12 cellular contexts compared by ENCODE assay signal in the genomic region with DNA sequence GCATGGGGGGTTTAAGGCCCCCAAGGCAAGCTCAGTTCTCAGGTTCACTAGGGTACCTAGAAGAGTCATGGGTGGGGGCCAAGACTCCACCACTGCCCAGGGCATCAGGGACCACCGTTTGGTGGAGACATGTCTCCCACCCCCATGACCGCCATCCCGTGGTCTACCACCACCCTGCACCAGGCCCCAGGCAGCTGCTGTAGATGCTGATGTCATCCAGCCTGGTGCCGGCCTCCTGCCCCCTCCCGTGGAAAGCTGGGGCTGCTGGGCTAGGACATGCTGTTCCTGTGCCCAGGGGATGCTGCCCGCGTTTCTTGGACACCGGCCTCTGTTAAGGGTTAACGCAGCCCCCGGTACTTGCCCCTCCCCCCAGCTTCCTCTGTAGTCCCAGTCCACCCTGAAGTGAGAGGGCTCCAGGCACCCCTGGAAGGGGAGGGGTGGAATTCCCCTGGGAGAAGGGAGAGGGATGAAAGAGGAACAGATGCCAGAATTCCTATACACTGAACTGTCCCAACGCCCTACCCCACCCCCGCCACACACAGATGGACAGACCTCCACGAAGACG. TPM values are rescaled to one million over a fixed set of nuclear protein-coding genes. Genes with fewer than 3 reads are reported as not detected.
DNase-seq lines count a peak whose midpoint lies in the region; ATAC-seq, FAIRE-seq and TF ChIP-seq lines count a peak whose summit lies in the region.
"Had no signal": no experiment of that assay in that cellular context is flagged by ENCODE, and none has a peak within 500 bp of the region (broad histone marks: within the 10 kb centered on the region; RNA-seq: fewer than 3 reads in every experiment).

No MANE protein-coding gene starts in this region.

- peaks cover 4 to 15% (median 13%) of the 10 kb centered on the region in 3 donors for H3K36me3 ChIP-seq in skeletal muscle tissue (ENCODE audit: control insufficient read depth in 3 of 3, insufficient read depth in 3 of 3, low read length in 3 of 3)
- H3K36me3 ChIP-seq in HAP-1 (replicated peaks), result no peaks in the 10 kb centered on the region

- FAIRE-seq in H54 (lab: Jason Lieb, UNC), result no peak
- FAIRE-seq: keratinocyte had no signal

- H3K27me3 ChIP-seq in skeletal muscle tissue (ENCODE audit: control insufficient read depth in 3 of 3, insufficient read depth in 3 of 3, low read length in 3 of 3), result peaks cover 0 to 5% (median 0%) of the 10 kb centered on the region in 3 donors
- no peaks in the 10 kb centered on the region; the same call in 1 of the 2 replicates for H3K27me3 ChIP-seq in HAP-1 (ENCODE audit: low read depth)

- H3K4me1 ChIP-seq in skeletal muscle tissue (ENCODE audit: control insufficient read depth in 3 of 3, insufficient read depth in 3 of 3, low read length in 3 of 3), result peaks cover 70 to 83% (median 73%) of the 10 kb centered on the region in 3 donors
- H3K4me1 ChIP-seq in HAP-1, result no peaks in the 10 kb centered on the region

- no peak for TF ChIP-seq POLR2A in H54 (IDR thresholded peaks at IDR 0.05; ENCODE audit: low read depth, low read length)

- in situ Hi-C loops in astrocyte of the spinal cord (cut with HindIII; ENCODE audit: low sequenced_read_pairs) (no loop called here), HAP-1 (cut with MboI; ENCODE audit: low sequenced_read_pairs) (no loop called here)

- H3K27ac ChIP-seq in skeletal muscle tissue (ENCODE audit: low read depth, low read length), result peak overlapping the region; percentile 100

- H3K9me3 ChIP-seq in skeletal muscle tissue (ENCODE audit: control insufficient read depth in 3 of 3, low read length in 3 of 3) (no peaks in the 10 kb centered on the region), HAP-1 (no peaks in the 10 kb centered on the region)

- peak overlapping the region; percentile 99 to 100 (median 100) for H3K9ac ChIP-seq in skeletal muscle tissue (ENCODE audit: low read depth in 1 of 3, low read length in 3 of 3)

- no peak overlapping the region for H3K4me3 ChIP-seq in astrocyte of the spinal cord (ENCODE audit: low read depth, low read length)
- H3K4me3 ChIP-seq in skeletal muscle tissue (ENCODE audit: low read length in 3 of 3), result peak overlapping the region; percentile 91 to 99 (median 98)
- H3K4me3 ChIP-seq in HAP-1, result no peak overlapping the region

- DNase-seq in H54 (ENCODE audit: insufficient read length, low spot score) (peak; percentile 76), astrocyte of the spinal cord (ENCODE audit: low read depth, low spot score) (peak; percentile 45), hypothalamus (lab: John Stamatoyannopoulos, UW) (peak in 49 of 51 donors; percentile 4 to 85 (median 65)), RKO (ENCODE audit: low spot score) (no peak), HAP-1 (ENCODE audit: low spot score in 2 of 2) (no peak)
- DNase-seq: KBM-7; stimulated activated naive CD4-positive, alpha-beta T cell had no signal

- ATAC-seq in GM18502 (IDR thresholded peaks at IDR 0.05; ENCODE audit: poor library complexity, unreplicated experiment), result no peak
- ATAC-seq in GM18861 (IDR thresholded peaks at IDR 0.05; ENCODE audit: unreplicated experiment), result no peak

- TF ChIP-seq CTCF in astrocyte of the spinal cord (IDR thresholded peaks at IDR 0.05; ENCODE audit: low read depth, low read length), result peak; percentile 9

RNA-seq across cellular contexts. Expression of a gene that starts 0.6 kb away (rescaled TPM):
- total RNA-seq in skeletal muscle tissue, result 13.6 TPM
- total RNA-seq: activated CD8-positive, alpha-beta memory T cell treated with anti-CD3 and anti-CD28 coated beads for 36 hours had no signal

RNA-seq across cellular contexts. Expression of a gene that starts 34.6 kb away (rescaled TPM):
- total RNA-seq in skeletal muscle tissue, result 26.1 TPM

RNA-seq across cellular contexts. Expression of a gene that starts 42.8 kb away (rescaled TPM):
- total RNA-seq in skeletal muscle tissue, result 21.9 TPM

RNA-seq across cellular contexts. Expression of a gene that starts 57.7 kb away (rescaled TPM):
- total RNA-seq in skeletal muscle tissue, result not detected
- total RNA-seq: activated CD8-positive, alpha-beta memory T cell treated with anti-CD3 and anti-CD28 coated beads for 36 hours had no signal

Comparison
In these comparisons a context has a peak if more than half of its experiments do, and no peak if none do; other contexts are left out.
1. DNase-seq: peak in H54 (single experiment), astrocyte of the spinal cord (single experiment) and hypothalamus (49 of 51); none in RKO (single experiment) and HAP-1 (0 of 2).
2. H3K4me3 ChIP-seq: peak in skeletal muscle tissue (3 of 3); none in astrocyte of the spinal cord (single experiment) and HAP-1 (single experiment).